13 cellular contexts compared by ENCODE assay signal in the genomic region with DNA sequence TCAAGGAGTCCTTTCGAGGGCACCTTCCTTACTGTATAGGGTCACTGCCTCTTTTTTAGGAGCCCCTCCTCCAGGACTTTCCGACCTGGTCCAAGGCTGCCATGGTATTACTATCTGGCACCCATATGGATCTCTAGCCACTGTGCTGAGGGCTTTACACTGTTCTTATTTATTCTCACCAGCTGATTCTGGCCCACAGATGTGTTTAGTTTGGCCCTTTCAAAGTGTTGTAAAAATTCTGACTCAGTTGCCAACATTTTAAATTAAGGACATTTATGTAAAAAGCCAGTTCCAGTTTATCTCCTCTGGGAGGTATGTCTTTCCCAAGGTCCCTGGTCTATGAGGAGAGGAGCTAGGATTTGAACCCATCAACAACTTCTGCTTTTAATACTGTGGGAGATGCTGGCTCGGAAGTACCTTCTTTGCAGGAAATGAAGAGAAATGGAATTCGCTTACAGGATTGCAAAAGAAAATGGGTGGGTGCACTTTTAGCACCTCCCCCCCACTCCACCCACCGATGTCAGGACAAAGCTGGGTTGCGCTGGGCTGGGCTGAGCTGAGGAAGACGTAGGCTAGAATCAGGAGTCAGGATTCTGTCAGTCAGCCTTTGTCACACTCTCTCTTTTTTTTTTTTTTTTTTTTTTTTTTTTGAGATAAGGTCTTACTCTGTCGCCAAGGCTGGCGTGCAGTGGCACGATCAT. TPM values are rescaled to one million over a fixed set of nuclear protein-coding genes. Genes with fewer than 3 reads are reported as not detected.
A peak's percentile ranks its signal among the peaks of the same experiment; 100 is the strongest.
DNase-seq lines count a peak whose midpoint lies in the region; ATAC-seq and TF ChIP-seq lines count a peak whose summit lies in the region.
"Had no signal": no experiment of that assay in that cellular context is flagged by ENCODE, and none has a peak within 500 bp of the region (broad histone marks: within the 10 kb centered on the region; RNA-seq: fewer than 3 reads in every experiment).

No MANE protein-coding gene starts in this region.

- 57% methylated on average over 10 of the region's 10 CpGs for WGBS in esophagus muscularis mucosa

- peak overlapping the region; percentile 23 for H3K4me2 ChIP-seq in Karpas-422 (ENCODE audit: low read depth, low read length, poor library complexity, severe bottlenecking)

- H3K4me1 ChIP-seq in Karpas-422 (ENCODE audit: low read length) = peaks cover 100% of the 10 kb centered on the region
- peaks cover 60 to 89% (median 80%) of the 10 kb centered on the region in 4 donors for H3K4me1 ChIP-seq in esophagus muscularis mucosa
- H3K4me1 ChIP-seq in neutrophil (ENCODE audit: control insufficient read depth in 1 of 2, insufficient read depth in 1 of 2, low read depth in 1 of 2, low read length in 1 of 2) = peaks cover 0 to 4% of the 10 kb centered on the region in 2 experiments

- no peak for TF ChIP-seq POLR2A in esophagus muscularis mucosa (IDR thresholded peaks at IDR 0.05; ENCODE audit: low read depth)

- intact Hi-C loops in esophagus muscularis mucosa (cut with DNase I) = no loop called here

- no peak overlapping the region for H2AFZ ChIP-seq in Karpas-422 (ENCODE audit: low read length)

- DNase-seq in AG10803 (ENCODE audit: low read depth) (peak; percentile 71), Karpas-422 (no peak), esophagus muscularis mucosa (ENCODE audit: extremely low spot score) (peak; percentile 95), SKM-1 treated with dmso at 0.1 percent for 144 hours (lab: John Stamatoyannopoulos, UW; ENCODE audit: unreplicated experiment) (no peak)
- no peak for DNase-seq in stimulated activated CD4-positive, alpha-beta T cell treated with anti-CD3 and anti-CD28 coated beads, Interleukin-12 subunit alpha, Interleukin-12 subunit beta, amount 100 ng/mL, for 4 hours
- DNase-seq: activated T-cell treated with anti-CD3 and anti-CD28 coated beads for 4 hours; NCI-H2171; small intestine; stimulated activated CD8-positive, alpha-beta memory T cell treated with anti-CD3 and anti-CD28 coated beads, Interleukin-4, amount 100 ng/mL, for 48 hours had no signal

- H3K36me3 ChIP-seq in Karpas-422 (ENCODE audit: insufficient read depth, low read length) (peaks cover 30% of the 10 kb centered on the region), esophagus muscularis mucosa (peaks cover 27 to 36% (median 30%) of the 10 kb centered on the region in 4 donors), neutrophil (peaks cover 14% of the 10 kb centered on the region)

- peaks cover 49% of the 10 kb centered on the region for H4K20me1 ChIP-seq in Karpas-422 (ENCODE audit: insufficient read depth, low read depth, low read length)

- ATAC-seq in GM19455 (IDR thresholded peaks at IDR 0.05; ENCODE audit: unreplicated experiment) = no peak
- no peak for ATAC-seq in GM21360 (IDR thresholded peaks at IDR 0.05; ENCODE audit: unreplicated experiment)
- ATAC-seq: Panc1 had no signal

- no peaks in the 10 kb centered on the region for H3K9me3 ChIP-seq in Karpas-422 (ENCODE audit: low read length)
- no peaks in the 10 kb centered on the region for H3K9me3 ChIP-seq in esophagus muscularis mucosa
- H3K9me3 ChIP-seq in neutrophil = no peaks in the 10 kb centered on the region

- TF ChIP-seq CTCF in AG10803 (conservative IDR thresholded peaks at IDR 0.05; ENCODE audit: low read length) (no peak), esophagus muscularis mucosa (IDR thresholded peaks at IDR 0.05) (no peak), neutrophil (IDR thresholded peaks at IDR 0.05) (no peak)

- H3K27me3 ChIP-seq in Karpas-422 (ENCODE audit: low read length) (no peaks in the 10 kb centered on the region), esophagus muscularis mucosa (no peaks in the 10 kb centered on the region), neutrophil (no peaks in the 10 kb centered on the region)

- H3K79me2 ChIP-seq in Karpas-422 (ENCODE audit: low read length) = peaks cover 100% of the 10 kb centered on the region

- H3K9ac ChIP-seq in Karpas-422 (ENCODE audit: low read length) = peak overlapping the region; percentile 30; the same call in 1 of the 2 replicates

- no peak overlapping the region for H3K4me3 ChIP-seq in AG10803 (ENCODE audit: low read length)
- H3K4me3 ChIP-seq in Karpas-422 (ENCODE audit: low read length) = no peak overlapping the region
- no peak overlapping the region for H3K4me3 ChIP-seq in esophagus muscularis mucosa
- H3K4me3 ChIP-seq in neutrophil (ENCODE audit: low read depth in 1 of 2, low read length in 1 of 2) = no peak overlapping the region

- no peak for TF ChIP-seq EP300 in esophagus muscularis mucosa (IDR thresholded peaks at IDR 0.05)

- H3K9me2 ChIP-seq in Karpas-422 (replicated peaks; ENCODE audit: insufficient read depth, low read length) = no peaks in the 10 kb centered on the region

- H3K27ac ChIP-seq in Karpas-422 (ENCODE audit: low read length) = peak overlapping the region; percentile 79
- peak overlapping the region; percentile 56 to 96 (median 66) for H3K27ac ChIP-seq in esophagus muscularis mucosa (replicated peaks in 1 of 4)
- H3K27ac ChIP-seq in neutrophil = peak overlapping the region; percentile 11

RNA-seq across cellular contexts. Expression of a gene that starts 7.8 kb away (rescaled TPM):
- total RNA-seq in Karpas-422 (2014; rRNA removed; shearing (Covaris generic); ENCODE audit: low replicate concordance) = 82.1 and 139 TPM in 2 replicates
- total RNA-seq in esophagus muscularis mucosa = 10 to 100 TPM; 55.5 to 95.5 (median 77.1) TPM

Comparison
In these comparisons a context has a peak if more than half of its experiments do, and no peak if none do; other contexts are left out.
1. DNase-seq: peak in AG10803 (single experiment) and esophagus muscularis mucosa (single experiment); none in Karpas-422 (single experiment), stimulated activated CD4-positive, alpha-beta T cell treated with anti-CD3 and anti-CD28 coated beads, Interleukin-12 subunit alpha, Interleukin-12 subunit beta, amount 100 ng/mL, for 4 hours (single experiment) and SKM-1 treated with dmso at 0.1 percent for 144 hours (single experiment).
2. H3K27ac ChIP-seq: peak in every context shown above with its lines; median percentile 79 in Karpas-422; 66 in esophagus muscularis mucosa; 11 in neutrophil.